In the genomic region with DNA sequence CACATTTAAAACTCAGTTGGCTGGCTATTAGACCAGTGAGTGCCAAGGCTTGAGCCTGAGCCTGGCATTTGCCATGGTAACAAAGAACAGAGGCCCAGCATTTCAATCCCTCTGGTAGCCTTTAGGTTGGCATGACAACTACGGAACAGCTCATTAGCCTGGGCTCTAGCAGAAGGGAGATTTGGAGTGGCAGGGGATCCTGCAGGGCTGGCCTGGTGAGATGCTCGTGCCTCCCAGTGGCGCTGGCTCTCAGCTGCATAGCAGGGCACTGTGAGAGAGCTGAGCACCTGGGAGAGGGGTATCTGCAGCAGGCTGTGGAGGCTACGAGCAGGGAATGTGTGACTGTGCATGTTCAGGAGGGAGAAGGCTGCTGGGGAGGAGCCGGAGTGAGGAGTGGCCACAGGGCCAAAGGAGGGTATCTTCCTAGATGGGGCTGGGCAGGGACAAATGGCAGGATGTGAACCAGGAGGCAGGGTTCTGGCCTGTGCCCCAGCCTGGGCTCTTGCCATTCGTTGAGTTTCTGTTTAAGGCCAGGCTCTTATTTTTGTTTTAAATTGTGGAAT, we compare ENCODE assay signal across 23 cellular contexts. TPM values are rescaled to one million over a fixed set of nuclear protein-coding genes. Genes with fewer than 3 reads are reported as not detected.
DNase-seq lines count a peak whose midpoint lies in the region; ATAC-seq and TF ChIP-seq lines count a peak whose summit lies in the region.
"Had no signal": no experiment of that assay in that cellular context is flagged by ENCODE, and none has a peak within 500 bp of the region (broad histone marks: within the 10 kb centered on the region; RNA-seq: fewer than 3 reads in every experiment).

No MANE protein-coding gene starts in this region.

- peaks cover 7% of the 10 kb centered on the region for H3K4me1 Mint-ChIP-seq in activated CD4-positive, alpha-beta memory T cell treated with anti-CD3 and anti-CD28 coated beads, Interleukin-2, amount 10 ng/mL, durations not matched to agents 7 days and 5 days
- H3K4me1 Mint-ChIP-seq in activated CD4-positive, alpha-beta memory T cell treated with anti-CD3 and anti-CD28 coated beads for 36 hours (ENCODE audit: low read depth): no peaks in the 10 kb centered on the region

- H3K27ac Mint-ChIP-seq in activated CD4-positive, alpha-beta memory T cell treated with anti-CD3 and anti-CD28 coated beads, Interleukin-2, amount 10 ng/mL, durations not matched to agents 7 days and 5 days: no peak overlapping the region
- H3K27ac Mint-ChIP-seq in activated CD4-positive, alpha-beta memory T cell treated with anti-CD3 and anti-CD28 coated beads for 36 hours: no peak overlapping the region
- H3K27ac Mint-ChIP-seq: activated naive CD4-positive, alpha-beta T cell treated with anti-CD3 and anti-CD28 coated beads, Interleukin-2, amount 50 U/mL, for 24 hours; activated T-cell treated with anti-CD3 and anti-CD28 coated beads, Interleukin-2, amount 50 U/mL, for 24 hours; natural killer cell treated with Interleukin-12 subunit alpha and Interleukin-12 subunit beta and Interleukin-15 and Interleukin-18, amount 100 ng/mL, for 72 hours had no signal

- no peak overlapping the region for H3K4me3 ChIP-seq in gastroesophageal sphincter
- H3K4me3 ChIP-seq: HAP-1, vagina had no signal

- H3K4me3 Mint-ChIP-seq in activated CD4-positive, alpha-beta memory T cell treated with anti-CD3 and anti-CD28 coated beads, Interleukin-2, amount 10 ng/mL, durations not matched to agents 7 days and 5 days: no peak overlapping the region
- no peak overlapping the region for H3K4me3 Mint-ChIP-seq in activated CD4-positive, alpha-beta memory T cell treated with anti-CD3 and anti-CD28 coated beads for 36 hours
- H3K4me3 Mint-ChIP-seq: activated naive CD4-positive, alpha-beta T cell treated with anti-CD3 and anti-CD28 coated beads, Interleukin-2, amount 50 U/mL, for 24 hours; activated T-cell treated with anti-CD3 and anti-CD28 coated beads, Interleukin-2, amount 50 U/mL, for 24 hours; natural killer cell treated with Interleukin-12 subunit alpha and Interleukin-12 subunit beta and Interleukin-15 and Interleukin-18, amount 100 ng/mL, for 72 hours had no signal

- no peak for TF ChIP-seq POLR2A in gastroesophageal sphincter (IDR thresholded peaks at IDR 0.05)

- peaks cover 2% of the 10 kb centered on the region for H3K27me3 Mint-ChIP-seq in activated CD4-positive, alpha-beta memory T cell treated with anti-CD3 and anti-CD28 coated beads, Interleukin-2, amount 10 ng/mL, durations not matched to agents 7 days and 5 days
- H3K27me3 Mint-ChIP-seq in activated CD4-positive, alpha-beta memory T cell treated with anti-CD3 and anti-CD28 coated beads for 36 hours: no peaks in the 10 kb centered on the region
- H3K27me3 Mint-ChIP-seq: activated naive CD4-positive, alpha-beta T cell treated with anti-CD3 and anti-CD28 coated beads, Interleukin-2, amount 50 U/mL, for 24 hours; activated T-cell treated with anti-CD3 and anti-CD28 coated beads, Interleukin-2, amount 50 U/mL, for 24 hours; natural killer cell treated with Interleukin-12 subunit alpha and Interleukin-12 subunit beta and Interleukin-15 and Interleukin-18, amount 100 ng/mL, for 72 hours had no signal

- ATAC-seq in GM18511 (IDR thresholded peaks at IDR 0.05; ENCODE audit: unreplicated experiment) (no peak), gastroesophageal sphincter (no peak), GM21717 (IDR thresholded peaks at IDR 0.05; ENCODE audit: unreplicated experiment) (no peak)
- ATAC-seq: left cardiac atrium; natural killer cell treated with Interleukin-12 subunit alpha and Interleukin-12 subunit beta and Interleukin-15 and Interleukin-18, amount 100 ng/mL, for 72 hours had no signal

- H3K36me3 Mint-ChIP-seq in activated CD4-positive, alpha-beta memory T cell treated with anti-CD3 and anti-CD28 coated beads, Interleukin-2, amount 10 ng/mL, durations not matched to agents 7 days and 5 days (ENCODE audit: low read depth): peaks cover 2% of the 10 kb centered on the region
- no peaks in the 10 kb centered on the region for H3K36me3 Mint-ChIP-seq in activated CD4-positive, alpha-beta memory T cell treated with anti-CD3 and anti-CD28 coated beads for 36 hours
- H3K36me3 Mint-ChIP-seq: activated naive CD4-positive, alpha-beta T cell treated with anti-CD3 and anti-CD28 coated beads, Interleukin-2, amount 50 U/mL, for 24 hours; natural killer cell treated with Interleukin-12 subunit alpha and Interleukin-12 subunit beta and Interleukin-15 and Interleukin-18, amount 100 ng/mL, for 72 hours had no signal

- H3K9me3 ChIP-seq in gastroesophageal sphincter: no peaks in the 10 kb centered on the region
- H3K9me3 ChIP-seq: HAP-1, vagina had no signal

- H3K27ac ChIP-seq in angular gyrus (ENCODE audit: low read depth, low read length): peak overlapping the region; percentile 32
- H3K27ac ChIP-seq in gastroesophageal sphincter: no peak overlapping the region
- H3K27ac ChIP-seq: epithelial cell of prostate, vagina, VCaP had no signal

- DNase-seq in activated CD4-positive, alpha-beta memory T cell treated with anti-CD3 and anti-CD28 coated beads, Interleukin-2, amount 10 ng/mL, durations not matched to agents 7 days and 5 days: peak; percentile 11
- DNase-seq in activated CD4-positive, alpha-beta memory T cell treated with anti-CD3 and anti-CD28 coated beads for 36 hours: no peak
- DNase-seq in hypothalamus (lab: John Stamatoyannopoulos, UW) (peak in 29 of 51 donors; percentile 12 to 77 (median 53)), putamen (ENCODE audit: low spot score) (peak; percentile 35)
- DNase-seq: activated T-cell treated with anti-CD3 and anti-CD28 coated beads, Interleukin-2, amount 50 U/mL, for 24 hours; dermis blood vessel endothelial cell; left cardiac atrium; NCI-H1930; NCI-H748 treated with DMSO at 0.1 percent for 48 hours; retina; SHP77 treated with DMSO at 0.1 percent for 48 hours; stimulated activated CD4-positive, alpha-beta T cell treated with anti-CD3 and anti-CD28 coated beads, Interleukin-12 subunit alpha, Interleukin-12 subunit beta, amount 100 ng/mL, for 4 hours; stimulated activated CD8-positive, alpha-beta memory T cell treated with anti-CD3 and anti-CD28 coated beads, Interleukin-4, amount 100 ng/mL, for 48 hours had no signal

- POLR2A ChIA-PET in activated CD4-positive, alpha-beta memory T cell treated with anti-CD3 and anti-CD28 coated beads, Interleukin-2, amount 10 ng/mL, durations not matched to agents 7 days and 5 days (lab: Charles Lee): no interaction called here
- POLR2A ChIA-PET in activated CD4-positive, alpha-beta memory T cell treated with anti-CD3 and anti-CD28 coated beads for 36 hours (lab: Charles Lee): no interaction called here

- H3K27me3 ChIP-seq in gastroesophageal sphincter: no peaks in the 10 kb centered on the region
- H3K27me3 ChIP-seq: vagina had no signal

- H3K4me1 ChIP-seq in gastroesophageal sphincter: peaks cover 0 to 12% (median 6%) of the 10 kb centered on the region in 3 donors
- H3K4me1 ChIP-seq: HAP-1 had no signal

- WGBS in gastroesophageal sphincter (ENCODE audit: low coverage in 1 of 2), 2 donors: 66% methylated on average over 4 of the region's 6 CpGs; no CpG with 5 or more reads in 1 of the 2 donors

- no peak for TF ChIP-seq EP300 in gastroesophageal sphincter (IDR thresholded peaks at IDR 0.05)

- no peaks in the 10 kb centered on the region for H3K9me3 Mint-ChIP-seq in activated CD4-positive, alpha-beta memory T cell treated with anti-CD3 and anti-CD28 coated beads, Interleukin-2, amount 10 ng/mL, durations not matched to agents 7 days and 5 days
- no peaks in the 10 kb centered on the region for H3K9me3 Mint-ChIP-seq in activated CD4-positive, alpha-beta memory T cell treated with anti-CD3 and anti-CD28 coated beads for 36 hours
- H3K9me3 Mint-ChIP-seq: activated naive CD4-positive, alpha-beta T cell treated with anti-CD3 and anti-CD28 coated beads, Interleukin-2, amount 50 U/mL, for 24 hours; activated T-cell treated with anti-CD3 and anti-CD28 coated beads, Interleukin-2, amount 50 U/mL, for 24 hours; natural killer cell treated with Interleukin-12 subunit alpha and Interleukin-12 subunit beta and Interleukin-15 and Interleukin-18, amount 100 ng/mL, for 72 hours had no signal

- no peak for TF ChIP-seq CTCF in gastroesophageal sphincter (IDR thresholded peaks at IDR 0.05)

- CTCF ChIA-PET in activated CD4-positive, alpha-beta memory T cell treated with anti-CD3 and anti-CD28 coated beads, Interleukin-2, amount 10 ng/mL, durations not matched to agents 7 days and 5 days (lab: Charles Lee): no interaction called here
- CTCF ChIA-PET in activated CD4-positive, alpha-beta memory T cell treated with anti-CD3 and anti-CD28 coated beads for 36 hours (lab: Charles Lee): no interaction called here

- no peaks in the 10 kb centered on the region for H3K36me3 ChIP-seq in gastroesophageal sphincter
- H3K36me3 ChIP-seq: vagina had no signal

- intact Hi-C loops in activated CD4-positive, alpha-beta memory T cell treated with anti-CD3 and anti-CD28 coated beads for 36 hours (cut with micrococcal nuclease): no loop called here

RNA-seq across cellular contexts. Expression of gene ABTB1, which starts 5.6 kb away (rescaled TPM):
- total RNA-seq in activated CD4-positive, alpha-beta memory T cell treated with anti-CD3 and anti-CD28 coated beads, Interleukin-2, amount 10 ng/mL, durations not matched to agents 7 days and 5 days: 10 to 100 TPM; 34.3 to 38.8 TPM
- total RNA-seq in activated CD4-positive, alpha-beta memory T cell treated with anti-CD3 and anti-CD28 coated beads for 36 hours: 10 to 100 TPM; 14.8 TPM
- 10 to 100 TPM; 25.3 to 50.3 (median 35.8) TPM for total RNA-seq in gastroesophageal sphincter

RNA-seq across cellular contexts. Expression of gene PODXL2, which starts 38.2 kb away (rescaled TPM):
- total RNA-seq in activated CD4-positive, alpha-beta memory T cell treated with anti-CD3 and anti-CD28 coated beads, Interleukin-2, amount 10 ng/mL, durations not matched to agents 7 days and 5 days: 1 to 10 TPM in 1 of 2 experiments, under 1 TPM in 1; 0.95 to 1.1 TPM
- total RNA-seq in activated CD4-positive, alpha-beta memory T cell treated with anti-CD3 and anti-CD28 coated beads for 36 hours: 1 to 10 TPM; 1.2 to 1.3 TPM
- 1 to 10 TPM; 1.9 to 2.8 (median 2.3) TPM for total RNA-seq in gastroesophageal sphincter
